ENCODE assay signal across 10 cellular contexts in the genomic region with DNA sequence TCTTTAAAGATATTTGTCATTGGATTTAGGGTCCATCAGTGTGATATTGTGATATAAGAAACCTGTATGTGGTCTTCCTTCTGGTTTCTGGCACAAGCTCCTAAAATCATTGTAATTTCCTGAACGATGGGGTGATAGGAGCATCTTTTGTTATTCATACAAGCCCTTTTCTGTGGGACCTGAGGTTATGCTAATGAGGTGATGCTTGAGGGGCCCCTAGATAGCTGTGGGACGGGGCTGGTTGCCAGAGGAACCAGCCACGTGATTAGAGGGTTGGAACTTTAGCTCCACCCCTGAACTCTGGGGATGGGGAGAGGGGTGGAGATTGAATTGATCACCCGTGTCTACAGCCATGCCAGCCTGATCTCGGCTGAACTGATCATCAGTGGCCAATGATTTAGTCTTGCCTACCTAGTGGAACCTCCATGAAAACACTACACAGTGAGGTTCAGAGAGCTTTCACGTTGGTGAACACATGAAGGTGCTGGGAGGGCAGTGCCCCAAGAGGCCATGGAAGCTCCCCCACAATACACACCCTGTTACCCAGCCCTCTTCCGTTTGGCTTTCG.
DNase-seq lines count a peak whose midpoint lies in the region; ATAC-seq, FAIRE-seq and TF ChIP-seq lines count a peak whose summit lies in the region.
"Had no signal": no experiment of that assay in that cellular context is flagged by ENCODE, and none has a peak within 500 bp of the region (broad histone marks: within the 10 kb centered on the region; RNA-seq: fewer than 3 reads in every experiment).

No MANE protein-coding gene starts in this region.

- H3K27me3 ChIP-seq in GM06990 (replicated peaks; ENCODE audit: control insufficient read depth, insufficient read depth, low read length), result no peaks in the 10 kb centered on the region
- no peaks in the 10 kb centered on the region for H3K27me3 ChIP-seq in bronchial epithelial cell (ENCODE audit: control insufficient read depth, insufficient read depth, low read length)
- no peaks in the 10 kb centered on the region for H3K27me3 ChIP-seq in colonic mucosa
- H3K27me3 ChIP-seq: adrenal gland had no signal

- FAIRE-seq in bronchial epithelial cell (lab: Jason Lieb, UNC), result peak; percentile 94

- no peaks in the 10 kb centered on the region for H3K4me1 ChIP-seq in colonic mucosa

- no peaks in the 10 kb centered on the region; the same call in none of the 2 replicates for H3K36me3 ChIP-seq in GM06990 (ENCODE audit: control insufficient read depth, insufficient read depth, low read length)
- H3K36me3 ChIP-seq in bronchial epithelial cell (ENCODE audit: control insufficient read depth, insufficient read depth, low read length), result peaks cover 2% of the 10 kb centered on the region
- H3K36me3 ChIP-seq in colonic mucosa, result no peaks in the 10 kb centered on the region
- H3K36me3 ChIP-seq: adrenal gland had no signal

- H3K4me3 ChIP-seq in GM06990 (replicated peaks; ENCODE audit: low read depth, low read length) (no peak overlapping the region), bronchial epithelial cell (ENCODE audit: low read depth, low read length) (no peak overlapping the region), colonic mucosa (no peak overlapping the region)
- H3K4me3 ChIP-seq: adrenal gland had no signal

- no peaks in the 10 kb centered on the region for H3K9me3 ChIP-seq in colonic mucosa
- H3K9me3 ChIP-seq: adrenal gland had no signal

- no peak for TF ChIP-seq CTCF in GM06990 (IDR thresholded peaks at IDR 0.05; ENCODE audit: insufficient read depth, low read length, poor library complexity, severe bottlenecking)
- no peak for TF ChIP-seq CTCF in bronchial epithelial cell (IDR thresholded peaks at IDR 0.05; ENCODE audit: insufficient read depth, low read length, severe bottlenecking)
- no peak for TF ChIP-seq CTCF in colonic mucosa (IDR thresholded peaks at IDR 0.05)

- no peak overlapping the region for H3K27ac ChIP-seq in colonic mucosa
- H3K27ac ChIP-seq: HL-60 had no signal

- DNase-seq in GM06990 (ENCODE audit: extremely low read depth, insufficient read length) (peak; percentile 33), bronchial epithelial cell (ENCODE audit: low read depth) (no peak), colonic mucosa (no peak), hypothalamus (lab: John Stamatoyannopoulos, UW) (no peak)
- DNase-seq in activated CD4-positive, alpha-beta T cell treated with anti-CD3 and anti-CD28 coated beads for 24 hours (ENCODE audit: low read depth in 2 of 2), result peak; percentile 48 to 53
- DNase-seq in stimulated activated CD4-positive, alpha-beta T cell treated with anti-CD3 and anti-CD28 coated beads, Interleukin-15, amount 100 ng/mL, for 48 hours (ENCODE audit: low read depth in 2 of 2), result peak; percentile 58 to 73

- no peak overlapping the region for H3K9ac ChIP-seq in colonic mucosa (ENCODE audit: low read depth in 2 of 2, low read length in 2 of 2)

- intact Hi-C loops in colonic mucosa (cut with DNase I), result no loop called here

- ATAC-seq in GM21619 (IDR thresholded peaks at IDR 0.05; ENCODE audit: unreplicated experiment) (no peak), HG03175 (IDR thresholded peaks at IDR 0.05; ENCODE audit: unreplicated experiment) (no peak)

Comparison
In these comparisons a context has a peak if more than half of its experiments do, and no peak if none do; other contexts are left out.
1. DNase-seq: peak in GM06990 (single experiment), activated CD4-positive, alpha-beta T cell treated with anti-CD3 and anti-CD28 coated beads for 24 hours (2 of 2) and stimulated activated CD4-positive, alpha-beta T cell treated with anti-CD3 and anti-CD28 coated beads, Interleukin-15, amount 100 ng/mL, for 48 hours (2 of 2); none in bronchial epithelial cell (single experiment), colonic mucosa (single experiment) and hypothalamus (0 of 51).